17 cellular contexts compared by ENCODE assay signal in genomic region chr6:160450849-160451248, GRCh38.
DNase-seq lines count a peak whose midpoint lies in the region; ATAC-seq and TF ChIP-seq lines count a peak whose summit lies in the region.
"Had no signal": no experiment of that assay in that cellular context is flagged by ENCODE, and none has a peak within 500 bp of the region (broad histone marks: within the 10 kb centered on the region; RNA-seq: fewer than 3 reads in every experiment).

No MANE protein-coding gene starts in this region.

- 26% methylated on average over 5 of the region's 5 CpGs for WGBS in SK-N-SH (ENCODE audit: low lambda C conversion rate)
- 88% methylated on average over 5 of the region's 5 CpGs for WGBS in esophagus muscularis mucosa

- no peaks in the 10 kb centered on the region for H3F3A ChIP-seq in SK-N-SH (replicated peaks; ENCODE audit: insufficient read depth)

- CTCF ChIA-PET in SK-N-SH (lab: Yijun Ruan, JAX): interaction anchor here (1.3 kb wide), 1 partner anchor 83 kb away, joined by 4 read pairs; no protein-coding TSS in a partner anchor

- no peaks in the 10 kb centered on the region for H3K36me3 ChIP-seq in SK-N-SH (replicated peaks in 1 of 2; ENCODE audit: control insufficient read depth in 1 of 2, insufficient read depth in 2 of 2, low read length in 1 of 2)
- H3K36me3 ChIP-seq in esophagus muscularis mucosa: no peaks in the 10 kb centered on the region
- H3K36me3 ChIP-seq: BLaER1 treated with 17β-estradiol and CSF1 and Interleukin-3, amounts not matched to agents 10 nM and 100 nM had no signal

- intact Hi-C loops in esophagus muscularis mucosa (cut with DNase I): loop anchor here (5.0 kb wide), 1 partner anchor 589 kb away; no protein-coding TSS in a partner anchor

- TF ChIP-seq RAD21 in SK-N-SH (IDR thresholded peaks at IDR 0.05; ENCODE audit: low read length) (no peak), Ishikawa (IDR thresholded peaks at IDR 0.05; ENCODE audit: low read depth) (no peak)

- H4K20me1 ChIP-seq in SK-N-SH (ENCODE audit: insufficient read depth): no peaks in the 10 kb centered on the region

- no peaks in the 10 kb centered on the region for H3K79me2 ChIP-seq in SK-N-SH (ENCODE audit: insufficient read depth)

- TF ChIP-seq CTCF in SK-N-SH (IDR thresholded peaks at IDR 0.05): no peak
- no peak for TF ChIP-seq CTCF in esophagus muscularis mucosa (IDR thresholded peaks at IDR 0.05)

- POLR2A ChIA-PET in SK-N-SH (lab: Yijun Ruan, JAX): no interaction called here

- TF ChIP-seq POLR2A in esophagus muscularis mucosa (IDR thresholded peaks at IDR 0.05; ENCODE audit: low read depth): no peak

- no peak overlapping the region for H3K4me2 ChIP-seq in SK-N-SH
- H3K4me2 ChIP-seq: A549; BLaER1 treated with 17β-estradiol and CSF1 and Interleukin-3, amounts not matched to agents 10 nM and 100 nM had no signal

- ATAC-seq in SK-N-SH treated with all-trans-retinoic acid at 6 μM for 48 hours (no peak), HG02763 (IDR thresholded peaks at IDR 0.05; ENCODE audit: unreplicated experiment) (no peak)
- ATAC-seq: A549; CD8-positive, alpha-beta T cell had no signal

- peaks cover 0 to 2% of the 10 kb centered on the region in 2 experiments; a peak in 1 of 4 replicates for H3K4me1 ChIP-seq in SK-N-SH (ENCODE audit: control insufficient read depth in 1 of 2, insufficient read depth in 2 of 2, low read depth in 1 of 2, low read length in 1 of 2)
- peaks cover 8 to 12% (median 11%) of the 10 kb centered on the region in 4 donors for H3K4me1 ChIP-seq in esophagus muscularis mucosa
- H3K4me1 ChIP-seq: BLaER1 treated with 17β-estradiol and CSF1 and Interleukin-3, amounts not matched to agents 10 nM and 100 nM; Caco-2 had no signal

- H3K27ac ChIP-seq in SK-N-SH (ENCODE audit: low read depth in 2 of 2, low read length in 1 of 2) (no peak overlapping the region), esophagus muscularis mucosa (replicated peaks in 1 of 4) (no peak overlapping the region)
- H3K27ac ChIP-seq: 22Rv1; A549; BLaER1 treated with 17β-estradiol and CSF1 and Interleukin-3, amounts not matched to agents 10 nM and 100 nM; C4-2B had no signal

- TF ChIP-seq EP300 in SK-N-SH (IDR thresholded peaks at IDR 0.05; ENCODE audit: borderline replicate concordance in 1 of 2, low read depth in 1 of 2, low read length in 1 of 2): no peak
- no peak for TF ChIP-seq EP300 in Ishikawa (IDR thresholded peaks at IDR 0.05; ENCODE audit: borderline replicate concordance)
- no peak for TF ChIP-seq EP300 in esophagus muscularis mucosa (IDR thresholded peaks at IDR 0.05)

- H3K9me2 ChIP-seq in SK-N-SH: no peaks in the 10 kb centered on the region

- H3K9ac ChIP-seq in SK-N-SH: no peak overlapping the region
- H3K9ac ChIP-seq: BLaER1 treated with 17β-estradiol and CSF1 and Interleukin-3, amounts not matched to agents 10 nM and 100 nM had no signal

- H3K4me3 ChIP-seq in SK-N-SH (ENCODE audit: low read depth in 2 of 2, low read length in 1 of 2) (no peak overlapping the region), esophagus muscularis mucosa (no peak overlapping the region)
- H3K4me3 ChIP-seq: A549; BLaER1 treated with 17β-estradiol and CSF1 and Interleukin-3, amounts not matched to agents 10 nM and 100 nM had no signal

- H3K27me3 ChIP-seq in SK-N-SH (ENCODE audit: insufficient read depth) (peaks cover 17% of the 10 kb centered on the region; the same call in 1 of the 2 replicates), esophagus muscularis mucosa (no peaks in the 10 kb centered on the region)

- DNase-seq in SK-N-SH: no peak
- peak; percentile 66 for DNase-seq in esophagus muscularis mucosa (ENCODE audit: extremely low spot score)
- DNase-seq in NAMALWA (ENCODE audit: low spot score): no peak
- DNase-seq: AML-193; Caco-2; Calu3; CD4-positive, alpha-beta T cell; CD8-positive, alpha-beta T cell; DMS79 treated with DMSO at 0.1 percent for 48 hours; GF-D8 had no signal

- H3K9me3 ChIP-seq in SK-N-SH: no peaks in the 10 kb centered on the region
- H3K9me3 ChIP-seq in esophagus muscularis mucosa: no peaks in the 10 kb centered on the region
- H3K9me3 ChIP-seq: A549, Caco-2 had no signal

- no peak overlapping the region for H2AFZ ChIP-seq in SK-N-SH (ENCODE audit: low read depth)

TF ChIP-seq in SK-N-SH, 30 proteins besides CTCF, POLR2A, EP300 and RAD21:
- peak; percentile 80 for TF ChIP-seq REST (IDR thresholded peaks at IDR 0.05; ENCODE audit: low read depth, low read length)
- no peak for TF ChIP-seq TAF1 (IDR thresholded peaks at IDR 0.05; ENCODE audit: borderline replicate concordance, low read depth, low read length)

TF ChIP-seq in SK-N-SH treated with all-trans-retinoic acid at 6 μM for 48 hours, 23 proteins besides CTCF, POLR2A, EP300 and RAD21 (continues in another document):
- TF ChIP-seq ARNTL (CRISPR knock-in tag; IDR thresholded peaks at IDR 0.05; ENCODE audit: borderline replicate concordance, low read depth) (no peak), ZFP30 (CRISPR knock-in tag; IDR thresholded peaks at IDR 0.05) (no peak), TOX (CRISPR knock-in tag; IDR thresholded peaks at IDR 0.05; ENCODE audit: borderline replicate concordance) (no peak), PATZ1 (CRISPR knock-in tag; IDR thresholded peaks at IDR 0.05; ENCODE audit: borderline replicate concordance) (no peak), ESRRG (CRISPR knock-in tag; IDR thresholded peaks at IDR 0.05) (no peak), OSR1 (CRISPR knock-in tag; IDR thresholded peaks at IDR 0.05) (no peak), ZNF8 (CRISPR knock-in tag; IDR thresholded peaks at IDR 0.05) (no peak), PPARA (CRISPR knock-in tag; IDR thresholded peaks at IDR 0.05; ENCODE audit: borderline replicate concordance) (no peak), CSDC2 (CRISPR knock-in tag; IDR thresholded peaks at IDR 0.05) (no peak), ZNF565 (CRISPR knock-in tag; conservative IDR thresholded peaks at IDR 0.05; ENCODE audit: low read depth) (no peak)

TF ChIP-seq in Ishikawa, 13 proteins besides CTCF, POLR2A, EP300 and RAD21:
- TF ChIP-seq REST (IDR thresholded peaks at IDR 0.05; ENCODE audit: low read depth) (peak; percentile 50), TCF12 (IDR thresholded peaks at IDR 0.05; ENCODE audit: low read depth) (no peak), ZBTB7A (IDR thresholded peaks at IDR 0.05; ENCODE audit: low read depth) (no peak)
